Comparison of ENCODE assay signal across 1 cellular context in the genomic region with DNA sequence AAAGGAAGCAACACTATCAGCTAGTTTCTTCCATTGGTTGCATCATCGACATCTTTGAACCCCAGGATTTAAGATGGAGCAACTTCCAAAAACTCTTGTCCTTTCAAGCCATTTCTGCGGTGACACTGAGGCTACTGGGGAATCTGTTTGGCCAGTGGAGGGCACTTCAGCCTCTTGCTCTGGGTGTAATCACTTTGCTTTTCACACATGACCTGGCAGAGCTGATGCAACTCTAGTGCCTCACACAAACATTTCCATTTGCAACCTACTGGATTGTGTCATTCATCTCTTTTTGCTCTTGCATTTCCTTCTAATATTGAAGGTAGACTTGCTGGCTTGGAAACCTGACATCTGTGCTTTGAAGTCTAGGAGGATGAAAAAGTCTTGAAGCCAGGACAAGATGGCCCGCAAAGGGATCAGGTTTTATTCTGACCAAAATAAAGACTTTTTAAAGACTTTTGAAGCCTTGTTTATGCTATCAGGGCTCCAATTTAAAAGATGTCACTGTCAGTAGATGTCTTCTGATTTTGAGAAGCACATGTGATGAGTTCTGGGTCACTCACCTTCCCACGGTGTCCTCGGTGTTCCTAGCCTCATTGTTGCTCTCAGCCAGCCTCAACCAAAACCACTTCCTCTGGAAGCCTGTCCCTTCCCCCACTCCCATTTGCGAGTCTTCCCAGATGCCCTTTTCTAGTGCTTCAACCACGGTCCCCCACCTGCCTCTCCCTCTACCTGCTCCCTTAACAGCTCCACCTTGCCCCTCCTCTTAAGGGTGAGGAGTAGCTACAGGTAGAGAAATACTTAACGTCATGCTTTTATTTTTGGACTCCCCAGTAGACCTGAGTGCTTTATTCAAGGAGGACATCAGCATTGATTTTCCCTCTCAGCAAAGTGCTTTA.
A peak's percentile ranks its signal among the peaks of the same experiment; 100 is the strongest.
TF ChIP-seq lines count a peak whose summit lies in the region.

No MANE protein-coding gene starts in this region.

TF ChIP-seq in WTC11, 78 proteins besides CTCF, POLR2A, EP300 and RAD21 (continued from another document):
- TF ChIP-seq, protein P1, sequence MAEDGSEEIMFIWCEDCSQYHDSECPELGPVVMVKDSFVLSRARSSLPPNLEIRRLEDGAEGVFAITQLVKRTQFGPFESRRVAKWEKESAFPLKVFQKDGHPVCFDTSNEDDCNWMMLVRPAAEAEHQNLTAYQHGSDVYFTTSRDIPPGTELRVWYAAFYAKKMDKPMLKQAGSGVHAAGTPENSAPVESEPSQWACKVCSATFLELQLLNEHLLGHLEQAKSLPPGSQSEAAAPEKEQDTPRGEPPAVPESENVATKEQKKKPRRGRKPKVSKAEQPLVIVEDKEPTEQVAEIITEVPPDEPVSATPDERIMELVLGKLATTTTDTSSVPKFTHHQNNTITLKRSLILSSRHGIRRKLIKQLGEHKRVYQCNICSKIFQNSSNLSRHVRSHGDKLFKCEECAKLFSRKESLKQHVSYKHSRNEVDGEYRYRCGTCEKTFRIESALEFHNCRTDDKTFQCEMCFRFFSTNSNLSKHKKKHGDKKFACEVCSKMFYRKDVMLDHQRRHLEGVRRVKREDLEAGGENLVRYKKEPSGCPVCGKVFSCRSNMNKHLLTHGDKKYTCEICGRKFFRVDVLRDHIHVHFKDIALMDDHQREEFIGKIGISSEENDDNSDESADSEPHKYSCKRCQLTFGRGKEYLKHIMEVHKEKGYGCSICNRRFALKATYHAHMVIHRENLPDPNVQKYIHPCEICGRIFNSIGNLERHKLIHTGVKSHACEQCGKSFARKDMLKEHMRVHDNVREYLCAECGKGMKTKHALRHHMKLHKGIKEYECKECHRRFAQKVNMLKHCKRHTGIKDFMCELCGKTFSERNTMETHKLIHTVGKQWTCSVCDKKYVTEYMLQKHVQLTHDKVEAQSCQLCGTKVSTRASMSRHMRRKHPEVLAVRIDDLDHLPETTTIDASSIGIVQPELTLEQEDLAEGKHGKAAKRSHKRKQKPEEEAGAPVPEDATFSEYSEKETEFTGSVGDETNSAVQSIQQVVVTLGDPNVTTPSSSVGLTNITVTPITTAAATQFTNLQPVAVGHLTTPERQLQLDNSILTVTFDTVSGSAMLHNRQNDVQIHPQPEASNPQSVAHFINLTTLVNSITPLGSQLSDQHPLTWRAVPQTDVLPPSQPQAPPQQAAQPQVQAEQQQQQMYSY (CRISPR knock-in tag; IDR thresholded peaks at IDR 0.05) = no peak
- TF ChIP-seq OVOL2 (CRISPR knock-in tag; IDR thresholded peaks at IDR 0.05; ENCODE audit: borderline replicate concordance) (no peak), NFE2L1 (CRISPR knock-in tag; IDR thresholded peaks at IDR 0.05) (no peak), ZNF416 (CRISPR knock-in tag; IDR thresholded peaks at IDR 0.05) (no peak), NR3C1 (CRISPR knock-in tag; conservative IDR thresholded peaks at IDR 0.05; ENCODE audit: low read depth) (no peak), ZNF671 (CRISPR knock-in tag; IDR thresholded peaks at IDR 0.05) (no peak)
- TF ChIP-seq, protein P2, sequence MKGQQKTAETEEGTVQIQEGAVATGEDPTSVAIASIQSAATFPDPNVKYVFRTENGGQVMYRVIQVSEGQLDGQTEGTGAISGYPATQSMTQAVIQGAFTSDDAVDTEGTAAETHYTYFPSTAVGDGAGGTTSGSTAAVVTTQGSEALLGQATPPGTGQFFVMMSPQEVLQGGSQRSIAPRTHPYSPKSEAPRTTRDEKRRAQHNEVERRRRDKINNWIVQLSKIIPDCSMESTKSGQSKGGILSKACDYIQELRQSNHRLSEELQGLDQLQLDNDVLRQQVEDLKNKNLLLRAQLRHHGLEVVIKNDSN (CRISPR knock-in tag; IDR thresholded peaks at IDR 0.05) = 0 out of 2 replicates have a peak, but pooled peaks have one; percentile 28
- TF ChIP-seq, protein P3, sequence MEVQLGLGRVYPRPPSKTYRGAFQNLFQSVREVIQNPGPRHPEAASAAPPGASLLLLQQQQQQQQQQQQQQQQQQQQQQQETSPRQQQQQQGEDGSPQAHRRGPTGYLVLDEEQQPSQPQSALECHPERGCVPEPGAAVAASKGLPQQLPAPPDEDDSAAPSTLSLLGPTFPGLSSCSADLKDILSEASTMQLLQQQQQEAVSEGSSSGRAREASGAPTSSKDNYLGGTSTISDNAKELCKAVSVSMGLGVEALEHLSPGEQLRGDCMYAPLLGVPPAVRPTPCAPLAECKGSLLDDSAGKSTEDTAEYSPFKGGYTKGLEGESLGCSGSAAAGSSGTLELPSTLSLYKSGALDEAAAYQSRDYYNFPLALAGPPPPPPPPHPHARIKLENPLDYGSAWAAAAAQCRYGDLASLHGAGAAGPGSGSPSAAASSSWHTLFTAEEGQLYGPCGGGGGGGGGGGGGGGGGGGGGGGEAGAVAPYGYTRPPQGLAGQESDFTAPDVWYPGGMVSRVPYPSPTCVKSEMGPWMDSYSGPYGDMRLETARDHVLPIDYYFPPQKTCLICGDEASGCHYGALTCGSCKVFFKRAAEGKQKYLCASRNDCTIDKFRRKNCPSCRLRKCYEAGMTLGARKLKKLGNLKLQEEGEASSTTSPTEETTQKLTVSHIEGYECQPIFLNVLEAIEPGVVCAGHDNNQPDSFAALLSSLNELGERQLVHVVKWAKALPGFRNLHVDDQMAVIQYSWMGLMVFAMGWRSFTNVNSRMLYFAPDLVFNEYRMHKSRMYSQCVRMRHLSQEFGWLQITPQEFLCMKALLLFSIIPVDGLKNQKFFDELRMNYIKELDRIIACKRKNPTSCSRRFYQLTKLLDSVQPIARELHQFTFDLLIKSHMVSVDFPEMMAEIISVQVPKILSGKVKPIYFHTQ (CRISPR knock-in tag; IDR thresholded peaks at IDR 0.05) = no peak
- TF ChIP-seq, protein P4, sequence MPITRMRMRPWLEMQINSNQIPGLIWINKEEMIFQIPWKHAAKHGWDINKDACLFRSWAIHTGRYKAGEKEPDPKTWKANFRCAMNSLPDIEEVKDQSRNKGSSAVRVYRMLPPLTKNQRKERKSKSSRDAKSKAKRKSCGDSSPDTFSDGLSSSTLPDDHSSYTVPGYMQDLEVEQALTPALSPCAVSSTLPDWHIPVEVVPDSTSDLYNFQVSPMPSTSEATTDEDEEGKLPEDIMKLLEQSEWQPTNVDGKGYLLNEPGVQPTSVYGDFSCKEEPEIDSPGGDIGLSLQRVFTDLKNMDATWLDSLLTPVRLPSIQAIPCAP (CRISPR knock-in tag; IDR thresholded peaks at IDR 0.05) = no peak
